19 cellular contexts compared by ENCODE assay signal in the genomic region with DNA sequence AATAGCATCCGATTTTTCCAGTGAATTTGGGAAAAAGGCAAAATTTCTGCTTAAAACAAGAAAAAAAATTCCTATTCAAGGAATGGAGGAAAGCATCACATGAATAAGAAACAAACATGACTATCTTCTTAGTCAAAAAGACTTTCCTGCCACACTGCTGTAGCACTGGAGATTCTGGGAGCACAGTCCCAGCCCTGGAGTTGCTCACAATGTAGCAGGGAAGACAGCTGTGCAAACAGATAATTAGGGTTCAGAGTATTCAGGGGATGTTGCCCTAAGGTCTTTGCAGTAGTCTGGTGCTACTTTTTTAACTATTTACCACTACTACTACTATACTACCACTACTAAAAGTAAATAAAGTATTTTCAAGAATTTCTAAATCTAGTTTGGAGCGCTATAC.
DNase-seq lines count a peak whose midpoint lies in the region; ATAC-seq and TF ChIP-seq lines count a peak whose summit lies in the region.
"Had no signal": no experiment of that assay in that cellular context is flagged by ENCODE, and none has a peak within 500 bp of the region (broad histone marks: within the 10 kb centered on the region; RNA-seq: fewer than 3 reads in every experiment).

No MANE protein-coding gene starts in this region.

- H3K4me1 ChIP-seq in HEK293 (ENCODE audit: control insufficient read depth, insufficient read depth, low read length) (peaks cover 8% of the 10 kb centered on the region), ascending aorta (no peaks in the 10 kb centered on the region)
- H3K4me1 ChIP-seq: BE2C, Caco-2 had no signal

- H3K36me3 ChIP-seq in HEK293 (ENCODE audit: control insufficient read depth in 2 of 2, insufficient read depth in 1 of 2, low read length in 2 of 2), result no peaks in the 10 kb centered on the region
- no peaks in the 10 kb centered on the region for H3K36me3 ChIP-seq in ascending aorta
- H3K36me3 ChIP-seq: BE2C had no signal

- DNase-seq in NCI-H1436 (lab: John Stamatoyannopoulos, UW) (peak; percentile 10), NCI-H1436 treated with DMSO at 0.1 percent for 48 hours (lab: John Stamatoyannopoulos, UW) (no peak), NCI-H69 (lab: John Stamatoyannopoulos, UW) (peak; percentile 93), sciatic nerve (ENCODE audit: low spot score) (no peak), OCI-M2 (lab: John Stamatoyannopoulos, UW; ENCODE audit: unreplicated experiment) (no peak), ascending aorta (ENCODE audit: low spot score in 2 of 2) (no peak)
- DNase-seq: BE2C; Caco-2; CD4-positive, CD25-positive, alpha-beta regulatory T cell; GOT3; NCI-H1694; NCI-H2107; NCI-H226; PC-3; RPMI8226; SHP77 treated with DMSO at 0.1 percent for 48 hours; T-cell had no signal

- H3K27me3 ChIP-seq in ascending aorta, result no peaks in the 10 kb centered on the region
- H3K27me3 ChIP-seq: BE2C had no signal

- H3K27ac ChIP-seq in HEK293 (ENCODE audit: extremely low read depth, low read depth, low read length), result no peak overlapping the region
- no peak overlapping the region for H3K27ac ChIP-seq in ascending aorta

- TF ChIP-seq CTCF in HEK293 (tag by site-specific recombination; IDR thresholded peaks at IDR 0.05), result no peak
- TF ChIP-seq CTCF in ascending aorta (IDR thresholded peaks at IDR 0.05), result no peak

- peak; percentile 67 for ATAC-seq in sciatic nerve
- ATAC-seq: PC-3, SK-N-SH treated with all-trans-retinoic acid at 6 μM for 48 hours, T-cell had no signal

- POLR2A ChIA-PET in HEK293 (lab: Yijun Ruan, JAX), result no interaction called here

- H3K9me3 ChIP-seq in HEK293 (ENCODE audit: control insufficient read depth, insufficient read depth, low read depth, low read length), result no peaks in the 10 kb centered on the region
- H3K9me3 ChIP-seq in ascending aorta, result no peaks in the 10 kb centered on the region
- H3K9me3 ChIP-seq: BE2C, Caco-2 had no signal

- intact Hi-C loops in sciatic nerve (cut with DNase I) (no loop called here), ascending aorta (cut with DNase I) (no loop called here)

- H3K4me3 ChIP-seq in HEK293 (ENCODE audit: low read depth, low read length) (no peak overlapping the region), ascending aorta (no peak overlapping the region)

- CTCF ChIA-PET in HEK293 (lab: Yijun Ruan, JAX), result no interaction called here

TF ChIP-seq in HEK293, 187 proteins besides CTCF, POLR2A, EP300 and RAD21:
- TF ChIP-seq ZNF530 (tag by site-specific recombination; IDR thresholded peaks at IDR 0.05; ENCODE audit: low read depth), result no peak
- 0 out of 2 replicates have a peak, but pooled peaks have one; percentile 21 for TF ChIP-seq IKZF3 (tag by site-specific recombination; IDR thresholded peaks at IDR 0.05)

Comparison
In these comparisons a context has a peak if more than half of its experiments do, and no peak if none do; other contexts are left out.
1. DNase-seq: peak in NCI-H1436 (single experiment) and NCI-H69 (single experiment); none in NCI-H1436 treated with DMSO at 0.1 percent for 48 hours (single experiment), sciatic nerve (single experiment), OCI-M2 (single experiment) and ascending aorta (0 of 2).